In the genomic region with DNA sequence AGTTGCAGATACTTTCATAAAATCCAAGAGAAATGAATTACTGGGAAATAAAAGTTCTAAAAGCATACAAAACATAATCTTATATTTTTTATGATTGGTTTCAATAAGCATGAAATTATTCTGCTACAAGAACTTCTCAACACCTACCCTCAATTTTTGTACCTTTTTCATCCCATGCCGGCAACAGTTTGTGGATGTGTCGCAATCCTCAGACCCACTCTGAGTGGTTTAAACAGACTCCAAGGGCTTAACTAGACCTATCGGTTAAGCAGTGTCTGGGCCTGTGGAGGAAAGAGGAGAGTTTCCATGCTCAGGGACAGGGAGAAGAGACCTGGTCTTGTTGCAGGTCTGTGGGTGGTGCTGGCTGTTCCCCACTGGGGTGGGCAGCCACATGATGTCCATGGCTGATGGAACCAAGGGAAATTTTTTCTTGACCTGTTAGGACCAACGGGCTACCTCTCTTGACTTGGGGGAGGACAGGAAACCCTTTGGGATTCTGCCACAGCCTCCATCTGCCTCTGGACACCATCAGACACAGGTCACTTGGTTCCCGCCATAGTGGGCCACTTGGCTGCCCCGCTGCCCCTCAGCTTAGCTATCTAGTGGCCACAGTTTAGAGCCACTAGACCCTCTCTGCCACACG, we compare ENCODE assay signal across 33 cellular contexts.
"Had no signal": no experiment of that assay in that cellular context is flagged by ENCODE, and none has a peak within 500 bp of the region (broad histone marks: within the 10 kb centered on the region; RNA-seq: fewer than 3 reads in every experiment).

No MANE protein-coding gene starts in this region.

- H3K4me3 Mint-ChIP-seq: activated CD4-positive, alpha-beta memory T cell treated with anti-CD3 and anti-CD28 coated beads for 36 hours; activated CD4-positive, alpha-beta T cell treated with anti-CD3 and anti-CD28 coated beads for 36 hours; activated CD4-positive, alpha-beta T cell treated with anti-CD3 and anti-CD28 coated beads, Interleukin-2, amount 10 ng/mL, durations not matched to agents 24 days and 14 days; activated CD8-positive, alpha-beta memory T cell treated with anti-CD3 and anti-CD28 coated beads, Interleukin-2, amount 10 ng/mL, durations not matched to agents 7 days and 5 days; activated CD8-positive, alpha-beta T cell treated with anti-CD3 and anti-CD28 coated beads, Interleukin-2, amount 10 ng/mL, durations not matched to agents 7 days and 5 days; activated naive CD4-positive, alpha-beta T cell treated with anti-CD3 and anti-CD28 coated beads for 36 hours; activated naive CD4-positive, alpha-beta T cell treated with anti-CD3 and anti-CD28 coated beads, Interleukin-2, amount 50 U/mL, for 24 hours; activated naive CD8-positive, alpha-beta T cell treated with anti-CD3 and anti-CD28 coated beads for 36 hours; activated naive CD8-positive, alpha-beta T cell treated with anti-CD3 and anti-CD28 coated beads, Interleukin-2, amount 50 U/mL, for 24 hours; activated T-helper 1 cell treated with anti-CD3 and anti-CD28 coated beads, Interleukin-12 subunit alpha, Interleukin-12 subunit beta, Interleukin-2, Interleukin-4 antibody, amounts not matched to agents 30 ng/mL and 10 ng/mL and 1 ng/mL, durations not matched to agents 14 hours and 24 hours and 36 hours; endodermal cell; T-helper 17 cell; T-helper 2 cell treated with Interferon-gamma antibody and Interleukin-4, amounts not matched to agents 5 μg/mL and 100 μg/mL, for 36 hours had no signal

- H3K4me1 Mint-ChIP-seq: activated CD4-positive, alpha-beta T cell treated with anti-CD3 and anti-CD28 coated beads for 36 hours; activated CD4-positive, alpha-beta T cell treated with anti-CD3 and anti-CD28 coated beads, Interleukin-2, amount 10 ng/mL, durations not matched to agents 24 days and 14 days; activated naive CD4-positive, alpha-beta T cell treated with anti-CD3 and anti-CD28 coated beads, Interleukin-2, amount 50 U/mL, for 24 hours; activated naive CD8-positive, alpha-beta T cell treated with anti-CD3 and anti-CD28 coated beads, Interleukin-2, amount 50 U/mL, for 24 hours; endodermal cell; T-helper 17 cell had no signal

- H3K36me3 Mint-ChIP-seq: activated CD4-positive, alpha-beta memory T cell treated with anti-CD3 and anti-CD28 coated beads for 36 hours; activated CD8-positive, alpha-beta memory T cell treated with anti-CD3 and anti-CD28 coated beads, Interleukin-2, amount 10 ng/mL, durations not matched to agents 7 days and 5 days; activated naive CD4-positive, alpha-beta T cell treated with anti-CD3 and anti-CD28 coated beads, Interleukin-2, amount 50 U/mL, for 24 hours; activated naive CD8-positive, alpha-beta T cell treated with anti-CD3 and anti-CD28 coated beads for 36 hours had no signal

- H3K27me3 ChIP-seq: adrenal gland, body of pancreas had no signal

- H3K4me3 ChIP-seq: adrenal gland, body of pancreas had no signal

- H3K27ac Mint-ChIP-seq: activated CD4-positive, alpha-beta memory T cell treated with anti-CD3 and anti-CD28 coated beads for 36 hours; activated CD4-positive, alpha-beta T cell treated with anti-CD3 and anti-CD28 coated beads for 36 hours; activated CD4-positive, alpha-beta T cell treated with anti-CD3 and anti-CD28 coated beads, Interleukin-2, amount 10 ng/mL, durations not matched to agents 24 days and 14 days; activated CD8-positive, alpha-beta memory T cell treated with anti-CD3 and anti-CD28 coated beads, Interleukin-2, amount 10 ng/mL, durations not matched to agents 7 days and 5 days; activated CD8-positive, alpha-beta T cell treated with anti-CD3 and anti-CD28 coated beads, Interleukin-2, amount 10 ng/mL, durations not matched to agents 7 days and 5 days; activated naive CD4-positive, alpha-beta T cell treated with anti-CD3 and anti-CD28 coated beads for 36 hours; activated naive CD8-positive, alpha-beta T cell treated with anti-CD3 and anti-CD28 coated beads for 36 hours; activated naive CD8-positive, alpha-beta T cell treated with anti-CD3 and anti-CD28 coated beads, Interleukin-2, amount 50 U/mL, for 24 hours; activated T-helper 1 cell treated with anti-CD3 and anti-CD28 coated beads, Interleukin-12 subunit alpha, Interleukin-12 subunit beta, Interleukin-2, Interleukin-4 antibody, amounts not matched to agents 30 ng/mL and 10 ng/mL and 1 ng/mL, durations not matched to agents 14 hours and 24 hours and 36 hours; activated T-helper 2 cell treated with anti-CD3 and anti-CD28 coated beads, Interferon-gamma antibody, Interleukin-2, Interleukin-4, amounts not matched to agents 10 μg/mL and 5 μg/mL and 100 μg/mL, durations not matched to agents 14 hours and 24 hours and 36 hours; endodermal cell; T-helper 17 cell; T-helper 2 cell treated with Interferon-gamma antibody and Interleukin-4, amounts not matched to agents 5 μg/mL and 100 μg/mL, for 36 hours had no signal

- H3K27ac ChIP-seq: adrenal gland, body of pancreas had no signal

- H3K9me3 Mint-ChIP-seq: activated naive CD4-positive, alpha-beta T cell treated with anti-CD3 and anti-CD28 coated beads for 36 hours; activated naive CD8-positive, alpha-beta T cell treated with anti-CD3 and anti-CD28 coated beads, Interleukin-2, amount 50 U/mL, for 24 hours; activated T-helper 1 cell treated with anti-CD3 and anti-CD28 coated beads, Interleukin-12 subunit alpha, Interleukin-12 subunit beta, Interleukin-2, Interleukin-4 antibody, amounts not matched to agents 30 ng/mL and 10 ng/mL and 1 ng/mL, durations not matched to agents 14 hours and 24 hours and 36 hours; activated T-helper 2 cell treated with anti-CD3 and anti-CD28 coated beads, Interferon-gamma antibody, Interleukin-2, Interleukin-4, amounts not matched to agents 10 μg/mL and 5 μg/mL and 100 μg/mL, durations not matched to agents 14 hours and 24 hours and 36 hours; T-helper 2 cell treated with Interferon-gamma antibody and Interleukin-4, amounts not matched to agents 5 μg/mL and 100 μg/mL, for 36 hours had no signal

- H3K27me3 Mint-ChIP-seq: activated naive CD8-positive, alpha-beta T cell treated with anti-CD3 and anti-CD28 coated beads, Interleukin-2, amount 50 U/mL, for 24 hours had no signal

- H3K4me1 ChIP-seq: adrenal gland, body of pancreas had no signal

- H3K9me3 ChIP-seq: adrenal gland, body of pancreas had no signal

- FAIRE-seq: colon, frontal cortex had no signal

- DNase-seq: activated CD4-positive, alpha-beta memory T cell treated with anti-CD3 and anti-CD28 coated beads for 36 hours; activated CD4-positive, alpha-beta T cell treated with anti-CD3 and anti-CD28 coated beads for 36 hours; activated CD4-positive, alpha-beta T cell treated with anti-CD3 and anti-CD28 coated beads, Interleukin-2, amount 10 ng/mL, durations not matched to agents 24 days and 14 days; activated CD4-positive, CD25-positive, alpha-beta regulatory T cell; activated CD4-positive, CD25-positive, alpha-beta regulatory T cell treated with anti-CD3 and anti-CD28 coated beads, Interleukin-2, amount 50 U/mL, for 72 hours; activated CD8-positive, alpha-beta memory T cell treated with anti-CD3 and anti-CD28 coated beads, Interleukin-2, amount 10 ng/mL, durations not matched to agents 7 days and 5 days; activated CD8-positive, alpha-beta memory T cell treated with anti-CD3 and anti-CD28 coated beads, Interleukin-2, amount 50 U/mL, for 4 hours; activated CD8-positive, alpha-beta T cell treated with anti-CD3 and anti-CD28 coated beads, Interleukin-2, amount 10 ng/mL, durations not matched to agents 7 days and 5 days; activated effector memory CD4-positive, alpha-beta T cell treated with anti-CD3 and anti-CD28 coated beads, Interleukin-2, amount 50 U/mL, for 16 hours; activated naive CD4-positive, alpha-beta T cell treated with anti-CD3 and anti-CD28 coated beads for 36 hours; activated naive CD8-positive, alpha-beta T cell treated with anti-CD3 and anti-CD28 coated beads for 36 hours; activated naive CD8-positive, alpha-beta T cell treated with anti-CD3 and anti-CD28 coated beads, Interleukin-2, amount 50 U/mL, for 24 hours; activated T-cell treated with anti-CD3 and anti-CD28 coated beads, Interleukin-2, amount 50 U/mL, for 1 hour; activated T-cell treated with anti-CD3 and anti-CD28 coated beads, Interleukin-2, amount 50 U/mL, for 48 hours; adrenal gland; amygdala; aorta; body of pancreas; caudate nucleus; effector memory CD4-positive, alpha-beta T cell; endodermal cell; foreskin fibroblast; head of caudate nucleus; T-helper 1 cell; T-helper 17 cell; T1000 had no signal

- ATAC-seq: activated CD4-positive, alpha-beta T cell treated with anti-CD3 and anti-CD28 coated beads for 36 hours; activated CD8-positive, alpha-beta memory T cell treated with anti-CD3 and anti-CD28 coated beads, Interleukin-2, amount 10 ng/mL, durations not matched to agents 7 days and 5 days; activated CD8-positive, alpha-beta T cell treated with anti-CD3 and anti-CD28 coated beads, Interleukin-2, amount 10 ng/mL, durations not matched to agents 7 days and 5 days; activated naive CD8-positive, alpha-beta T cell treated with anti-CD3 and anti-CD28 coated beads, Interleukin-2, amount 50 U/mL, for 24 hours; body of pancreas; esophagus mucosa; T-helper 17 cell had no signal

- H3K36me3 ChIP-seq: adrenal gland had no signal
